In genomic region chr10:23291551-23292334, GRCh38 we compare ENCODE assay signal across 23 cellular contexts. TPM values are rescaled to one million over a fixed set of nuclear protein-coding genes. Genes with fewer than 3 reads are reported as not detected.
DNase-seq lines count a peak whose midpoint lies in the region; TF ChIP-seq lines count a peak whose summit lies in the region.
"Had no signal": no experiment of that assay in that cellular context is flagged by ENCODE, and none has a peak within 500 bp of the region (broad histone marks: within the 10 kb centered on the region; RNA-seq: fewer than 3 reads in every experiment).

No MANE protein-coding gene starts in this region.

- H3K27me3 ChIP-seq in hepatocyte = peaks cover 30% of the 10 kb centered on the region
- peaks cover 0 to 24% (median 0%) of the 10 kb centered on the region in 7 donors for H3K27me3 ChIP-seq in spleen (replicated peaks in 1 of 7)

- H2AFZ ChIP-seq in hepatocyte = no peak overlapping the region

- H4K20me1 ChIP-seq in hepatocyte (ENCODE audit: insufficient read depth, poor library complexity, severe bottlenecking) = no peaks in the 10 kb centered on the region

- intact Hi-C loops in spleen (cut with DNase I; ENCODE audit: low total_unique reads) = no loop called here

- no peak overlapping the region for H3K4me2 ChIP-seq in hepatocyte

- DNase-seq in SIG-M5 treated with dmso at 0.1 percent for 504 hours (lab: John Stamatoyannopoulos, UW; ENCODE audit: unreplicated experiment) (peak; percentile 0), SIG-M5 (lab: John Stamatoyannopoulos, UW) (no peak), RPMI7951 (ENCODE audit: low read depth) (peak; percentile 9), hepatocyte (ENCODE audit: low spot score) (peak; percentile 10), substantia nigra (lab: John Stamatoyannopoulos, UW) (peak in 28 of 49 donors; percentile 2 to 48 (median 18)), NCI-H69 (lab: John Stamatoyannopoulos, UW) (no peak), spleen (no peak), NCI-H2227 (lab: John Stamatoyannopoulos, UW; ENCODE audit: unreplicated experiment) (no peak)
- DNase-seq: ACHN; activated CD4-positive, alpha-beta T cell treated with anti-CD3 and anti-CD28 coated beads, Interleukin-2, amount 50 U/mL, for 1 hour; activated naive CD4-positive, alpha-beta T cell; CD4-positive, CD25-positive, alpha-beta regulatory T cell; effector CD8-positive, alpha-beta T cell; EL; heart left ventricle; MM.1S; naive thymus-derived CD8-positive, alpha-beta T cell; NCI-H2029 treated with DMSO at 0.1 percent for 48 hours; NCI-H524 treated with DMSO at 0.1 percent for 48 hours; psoas muscle; SW 1271; trophoblast cell had no signal

- H3K79me2 ChIP-seq in hepatocyte = no peaks in the 10 kb centered on the region

- TF ChIP-seq POLR2A in spleen (IDR thresholded peaks at IDR 0.05) = no peak

- no peaks in the 10 kb centered on the region for H3K9me2 ChIP-seq in hepatocyte (replicated peaks; ENCODE audit: insufficient read depth)

- TF ChIP-seq CTCF in hepatocyte (IDR thresholded peaks at IDR 0.05; ENCODE audit: poor library complexity) (no peak), spleen (IDR thresholded peaks at IDR 0.05 in 8 of 11, conservative IDR thresholded peaks at IDR 0.05 in 3 of 11) (no peak)

- WGBS in hepatocyte (ENCODE audit: low lambda C conversion rate, missing lambda C conversion rate) = 68% methylated on average over 13 of the region's 13 CpGs
- WGBS in spleen, 5 donors = 73 to 82% (median 77%) methylated on average over 13 of the region's 13 CpGs

- H3K27ac ChIP-seq in hepatocyte (no peak overlapping the region), substantia nigra (ENCODE audit: low read depth, low read length, poor library complexity, severe bottlenecking) (peak overlapping the region; percentile 53), spleen (no peak overlapping the region)
- H3K27ac ChIP-seq: heart left ventricle, psoas muscle had no signal

- no peaks in the 10 kb centered on the region for H3K4me1 ChIP-seq in hepatocyte (ENCODE audit: insufficient read depth)
- H3K4me1 ChIP-seq in spleen = no peaks in the 10 kb centered on the region
- H3K4me1 ChIP-seq: heart left ventricle, psoas muscle had no signal

- H3K4me3 ChIP-seq in hepatocyte (no peak overlapping the region), spleen (no peak overlapping the region)
- H3K4me3 ChIP-seq: heart left ventricle, lung, psoas muscle had no signal

- no peaks in the 10 kb centered on the region for H3K36me3 ChIP-seq in hepatocyte (replicated peaks; ENCODE audit: insufficient read depth, low read depth)
- no peaks in the 10 kb centered on the region for H3K36me3 ChIP-seq in spleen
- H3K36me3 ChIP-seq: heart left ventricle had no signal

- H3K9me3 ChIP-seq in hepatocyte (ENCODE audit: low read depth) (no peaks in the 10 kb centered on the region), spleen (no peaks in the 10 kb centered on the region)
- H3K9me3 ChIP-seq: psoas muscle had no signal

RNA-seq across cellular contexts. Expression of gene C10orf67, which starts 52.9 kb away (rescaled TPM):
- total RNA-seq in RPMI7951 (2014; rRNA removed; shearing (Covaris generic)) = not detected in 2 replicates
- total RNA-seq in hepatocyte (0.10 TPM in 1 of 2 replicates, not detected in the other), spleen (under 1 TPM in 3 of 7 donors, not detected in 4; 0.17 to 0.32 (median 0.26) TPM)
- polyA plus RNA-seq in hepatocyte (not detected in 2 replicates), spleen (under 1 TPM; 0.02 to 0.26 (median 0.03) TPM)
- polyA plus RNA-seq: naive thymus-derived CD8-positive, alpha-beta T cell had no signal

Comparison
In these comparisons a context has a peak if more than half of its experiments do, and no peak if none do; other contexts are left out.
1. DNase-seq: peak in SIG-M5 treated with dmso at 0.1 percent for 504 hours (single experiment), RPMI7951 (single experiment), hepatocyte (single experiment) and substantia nigra (28 of 49); none in SIG-M5 (single experiment), NCI-H69 (single experiment), spleen (single experiment) and NCI-H2227 (single experiment).